In genomic region chr16:10859020-10859419, GRCh38 we compare ENCODE assay signal across 1 cellular context.
TF ChIP-seq lines count a peak whose summit lies in the region.

No MANE protein-coding gene starts in this region.

TF ChIP-seq in HEK293, 187 proteins besides CTCF, POLR2A, EP300 and RAD21 (continued from another document):
- TF ChIP-seq ZNF148 (tag by site-specific recombination; IDR thresholded peaks at IDR 0.05; ENCODE audit: borderline replicate concordance) (0 out of 2 replicates have a peak, but pooled peaks have one; percentile 43), SALL2 (tag by site-specific recombination; IDR thresholded peaks at IDR 0.05; ENCODE audit: borderline replicate concordance) (0 out of 2 replicates have a peak, but pooled peaks have one; percentile 26), ZNF707 (tag by site-specific recombination; IDR thresholded peaks at IDR 0.05) (peak; percentile 36; the same call in 1 of the 2 replicates), GLI4 (tag by site-specific recombination; IDR thresholded peaks at IDR 0.05) (peak; percentile 19; the same call in 1 of the 2 replicates), ZNF513 (tag by site-specific recombination; IDR thresholded peaks at IDR 0.05) (peak; percentile 69; the same call in 1 of the 2 replicates), ZNF211 (tag by site-specific recombination; IDR thresholded peaks at IDR 0.05; ENCODE audit: low read depth) (no peak)
